Comparison of ENCODE assay signal across 21 cellular contexts in the genomic region with DNA sequence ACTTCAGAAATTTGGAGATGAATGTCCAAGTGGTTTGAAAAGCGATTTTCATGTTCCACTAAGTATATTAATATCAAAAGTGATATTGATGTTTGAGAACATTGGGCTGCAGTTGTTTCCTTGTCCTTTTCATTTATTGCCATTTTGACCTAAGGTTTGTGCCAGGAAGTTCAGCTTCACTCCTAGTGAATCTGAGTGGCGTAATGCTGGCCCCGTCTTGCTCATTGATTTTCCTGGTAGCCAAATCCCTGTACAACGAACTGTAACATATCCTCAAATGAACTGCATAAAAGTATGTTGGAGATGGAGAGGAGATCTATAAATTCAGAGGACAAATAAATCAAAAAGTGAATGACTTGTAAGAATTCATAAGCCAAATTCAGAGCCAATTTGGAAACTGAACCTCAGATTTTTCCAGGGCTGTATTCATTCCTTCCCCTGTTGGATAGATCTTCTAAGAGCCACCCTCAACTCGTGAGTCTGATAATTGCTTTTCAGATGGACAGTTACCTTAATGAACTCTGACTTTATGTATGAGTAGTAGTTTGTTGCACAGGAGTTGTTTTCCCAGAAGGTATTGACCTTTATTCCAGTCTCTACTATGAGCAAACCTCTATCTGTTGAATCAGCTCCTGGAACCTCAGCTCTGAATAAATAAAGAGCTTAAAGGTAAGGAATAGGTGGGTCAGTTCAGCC.
DNase-seq lines count a peak whose midpoint lies in the region; ATAC-seq, FAIRE-seq and TF ChIP-seq lines count a peak whose summit lies in the region.
"Had no signal": no experiment of that assay in that cellular context is flagged by ENCODE, and none has a peak within 500 bp of the region (broad histone marks: within the 10 kb centered on the region; RNA-seq: fewer than 3 reads in every experiment).

No MANE protein-coding gene starts in this region.

- H2AFZ ChIP-seq in HepG2 (ENCODE audit: low read length), result no peak overlapping the region
- H2AFZ ChIP-seq: GM23338 had no signal

- no peak for TF ChIP-seq POLR2A in HepG2 (IDR thresholded peaks at IDR 0.05; ENCODE audit: insufficient read depth in 1 of 2, low read depth in 2 of 2, low read length in 2 of 2)

- no peaks in the 10 kb centered on the region for H4K20me1 ChIP-seq in HepG2 (ENCODE audit: insufficient read depth, low read length)

- TF ChIP-seq CTCF in D721Med (IDR thresholded peaks at IDR 0.05; ENCODE audit: insufficient read depth, missing control alignments) (no peak), WERI-Rb-1 (IDR thresholded peaks at IDR 0.05; ENCODE audit: low read depth, low read length) (no peak), HepG2 (CRISPR knock-in tag; IDR thresholded peaks at IDR 0.05) (no peak)
- no peak for TF ChIP-seq CTCF in CD8-positive, alpha-beta T cell (IDR thresholded peaks at IDR 0.05)

- no peak for TF ChIP-seq RAD21 in HepG2 (CRISPR knock-in tag; IDR thresholded peaks at IDR 0.05)

- 0 out of 2 replicates have a peak overlapping the region, but pooled peaks have one; percentile 15 for H3K9ac ChIP-seq in HepG2 (ENCODE audit: insufficient read depth, low read depth, low read length)
- H3K9ac ChIP-seq: BLaER1 treated with 17β-estradiol and CSF1 and Interleukin-3, amounts not matched to agents 10 nM and 100 nM had no signal

- POLR2A ChIA-PET in HepG2 (lab: Yijun Ruan, JAX), result interaction anchor here (0.6 to 3.4 kb wide), 4 partner anchors 25 to 99 kb away, joined by 3 to 25 read pairs (median 4); a partner anchor contains a TSS
- POLR2A ChIA-PET in CD8-positive, alpha-beta T cell (lab: Charles Lee), result no interaction called here

- no peaks in the 10 kb centered on the region for H3K27me3 Mint-ChIP-seq in stimulated activated naive B cell treated with anti-CD40 and anti-IgM and Interleukin-4, amounts not matched to agents 10 μg/mL and 1 μg/mL and 100 μg/mL, for 72 hours
- no peaks in the 10 kb centered on the region for H3K27me3 Mint-ChIP-seq in CD8-positive, alpha-beta T cell (ENCODE audit: low read depth)

- peaks cover 38 to 73% of the 10 kb centered on the region in 2 donors for H3K4me1 Mint-ChIP-seq in stimulated activated naive B cell treated with anti-CD40 and anti-IgM and Interleukin-4, amounts not matched to agents 10 μg/mL and 1 μg/mL and 100 μg/mL, for 72 hours
- peaks cover 15% of the 10 kb centered on the region for H3K4me1 Mint-ChIP-seq in CD8-positive, alpha-beta T cell (ENCODE audit: low read depth)

- no peaks in the 10 kb centered on the region for H3K79me2 ChIP-seq in HepG2 (ENCODE audit: insufficient read depth, low read length)

- H3K36me3 ChIP-seq in WERI-Rb-1 (no peaks in the 10 kb centered on the region), HepG2 (replicated peaks in 1 of 2; ENCODE audit: control insufficient read depth in 1 of 2, insufficient read depth in 2 of 2, low read length in 2 of 2) (no peaks in the 10 kb centered on the region)
- no peaks in the 10 kb centered on the region for H3K36me3 ChIP-seq in CD8-positive, alpha-beta T cell (ENCODE audit: insufficient read depth, low read length)
- H3K36me3 ChIP-seq: MG63 had no signal

- in situ Hi-C loops in HepG2 (cut with HindIII; ENCODE audit: extremely low pct_ligation_motif_present, low pct_unique_long_range_greater_than_20kb), result loop anchor here (5.0 kb wide), 1 partner anchor 69 kb away; no protein-coding TSS in a partner anchor

- peaks cover 67% of the 10 kb centered on the region for H3K4me1 ChIP-seq in HepG2 (ENCODE audit: insufficient read depth, low read length)
- no peaks in the 10 kb centered on the region for H3K4me1 ChIP-seq in CD8-positive, alpha-beta T cell (ENCODE audit: insufficient read depth, low read length)
- H3K4me1 ChIP-seq: BLaER1 treated with 17β-estradiol and CSF1 and Interleukin-3, amounts not matched to agents 10 nM and 100 nM had no signal

- intact Hi-C loops in HepG2 (cut with micrococcal nuclease; ENCODE audit: unreplicated experiment), result no loop called here
- intact Hi-C loops in CD8-positive, alpha-beta T cell (cut with DNase I, micrococcal nuclease), result no loop called here

- peak; percentile 32 for FAIRE-seq in D721Med (lab: Jason Lieb, UNC)
- FAIRE-seq in HepG2 (lab: Jason Lieb, UNC), result peak; percentile 81
- no peak for FAIRE-seq in RCC 7860 (lab: Jason Lieb, UNC)
- FAIRE-seq: A204.1, GM12892 had no signal

- H3K9me3 Mint-ChIP-seq in stimulated activated naive B cell treated with anti-CD40 and anti-IgM and Interleukin-4, amounts not matched to agents 10 μg/mL and 1 μg/mL and 100 μg/mL, for 72 hours, result no peaks in the 10 kb centered on the region
- no peaks in the 10 kb centered on the region for H3K9me3 Mint-ChIP-seq in CD8-positive, alpha-beta T cell
- H3K9me3 Mint-ChIP-seq: GM23338 had no signal

- peaks cover 22 to 41% of the 10 kb centered on the region in 2 donors for H3K36me3 Mint-ChIP-seq in stimulated activated naive B cell treated with anti-CD40 and anti-IgM and Interleukin-4, amounts not matched to agents 10 μg/mL and 1 μg/mL and 100 μg/mL, for 72 hours
- no peaks in the 10 kb centered on the region for H3K36me3 Mint-ChIP-seq in CD8-positive, alpha-beta T cell

- H3K27me3 ChIP-seq in WERI-Rb-1 (ENCODE audit: insufficient read depth, low read depth, severe bottlenecking) (no peaks in the 10 kb centered on the region), HepG2 (ENCODE audit: control insufficient read depth in 1 of 2, insufficient read depth in 2 of 2, low read length in 2 of 2) (no peaks in the 10 kb centered on the region)
- no peaks in the 10 kb centered on the region for H3K27me3 ChIP-seq in CD8-positive, alpha-beta T cell (ENCODE audit: insufficient read depth, low read length)
- H3K27me3 ChIP-seq: BLaER1 treated with 17β-estradiol and CSF1 and Interleukin-3, amounts not matched to agents 10 nM and 100 nM; MG63 had no signal

- H3K27ac Mint-ChIP-seq in stimulated activated naive B cell treated with anti-CD40 and anti-IgM and Interleukin-4, amounts not matched to agents 10 μg/mL and 1 μg/mL and 100 μg/mL, for 72 hours, result peak overlapping the region; percentile 0
- H3K27ac Mint-ChIP-seq in CD8-positive, alpha-beta T cell, result no peak overlapping the region
- H3K27ac Mint-ChIP-seq: GM23338 had no signal

- H3K4me2 ChIP-seq in HepG2 (ENCODE audit: low read depth, low read length), result peak overlapping the region; percentile 57
- H3K4me2 ChIP-seq: BLaER1 treated with 17β-estradiol and CSF1 and Interleukin-3, amounts not matched to agents 10 nM and 100 nM; GM23338 had no signal

- no peaks in the 10 kb centered on the region for H3K9me3 ChIP-seq in WERI-Rb-1 (ENCODE audit: severe bottlenecking)
- H3K9me3 ChIP-seq in HepG2 (ENCODE audit: low read length), result no peaks in the 10 kb centered on the region
- H3K9me3 ChIP-seq in CD8-positive, alpha-beta T cell (ENCODE audit: low read length), result no peaks in the 10 kb centered on the region
- H3K9me3 ChIP-seq: BLaER1 treated with 17β-estradiol and CSF1 and Interleukin-3, amounts not matched to agents 10 nM and 100 nM; MG63 had no signal

- H3K27ac ChIP-seq in WERI-Rb-1, result peak overlapping the region; percentile 30; the same call in 1 of the 2 replicates
- peak overlapping the region; percentile 68 for H3K27ac ChIP-seq in HepG2 (ENCODE audit: extremely low read length, insufficient read depth, low read length)
- no peak overlapping the region for H3K27ac ChIP-seq in CD8-positive, alpha-beta T cell (ENCODE audit: low read depth, low read length)
- H3K27ac ChIP-seq: BLaER1 treated with 17β-estradiol and CSF1 and Interleukin-3, amounts not matched to agents 10 nM and 100 nM had no signal

- CTCF ChIA-PET in HepG2 (lab: Yijun Ruan, JAX; ENCODE audit: low intra/inter-chr PET ratio, low total read pairs), result no interaction called here
- CTCF ChIA-PET in CD8-positive, alpha-beta T cell (lab: Charles Lee), result no interaction called here

- H3K4me3 ChIP-seq in WERI-Rb-1 (ENCODE audit: low read depth, low read length), result no peak overlapping the region
- H3K4me3 ChIP-seq in HepG2 (replicated peaks in 1 of 3; ENCODE audit: insufficient read depth in 1 of 3, low read depth in 2 of 3, low read length in 3 of 3), result peak overlapping the region in 1 of 3 experiments; percentile 32; a peak in 2 of 6 replicates
- H3K4me3 ChIP-seq in CD8-positive, alpha-beta T cell (ENCODE audit: low read depth, low read length), result no peak overlapping the region
- H3K4me3 ChIP-seq: BLaER1 treated with 17β-estradiol and CSF1 and Interleukin-3, amounts not matched to agents 10 nM and 100 nM; GM23338; MG63 had no signal

- 21% methylated on average over 5 of the region's 5 CpGs for WGBS in HepG2 (ENCODE audit: low lambda C conversion rate)

- TF ChIP-seq EP300 in HepG2 (IDR thresholded peaks at IDR 0.05; ENCODE audit: low read depth in 2 of 2, low read length in 2 of 2), result peak in 1 of 2 experiments; percentile 78; a peak in 2 of 4 replicates
- TF ChIP-seq EP300 in HepG2 (CRISPR knock-in tag; IDR thresholded peaks at IDR 0.05; ENCODE audit: borderline replicate concordance), result no peak

- ATAC-seq in HepG2, result peak; percentile 86
- ATAC-seq in stimulated activated naive B cell treated with anti-CD40 and anti-IgM and Interleukin-4, amounts not matched to agents 10 μg/mL and 1 μg/mL and 100 μg/mL, for 72 hours (replicated peaks), result no peak
- no peak for ATAC-seq in CD8-positive, alpha-beta T cell
- ATAC-seq: GM23338, HCT116 had no signal

- no TSS peak for BruUV-seq in HepG2 (replicated peaks; lab: Mats Ljungman, UMichigan)

- H3K4me3 Mint-ChIP-seq in stimulated activated naive B cell treated with anti-CD40 and anti-IgM and Interleukin-4, amounts not matched to agents 10 μg/mL and 1 μg/mL and 100 μg/mL, for 72 hours, result no peak overlapping the region
- H3K4me3 Mint-ChIP-seq in CD8-positive, alpha-beta T cell, result no peak overlapping the region
- H3K4me3 Mint-ChIP-seq: GM23338 had no signal

- DNase-seq in D721Med (ENCODE audit: insufficient read length, low spot score) (no peak), WERI-Rb-1 (no peak), HepG2 (ENCODE audit: low spot score) (peak; percentile 85), anterior cingulate cortex (lab: John Stamatoyannopoulos, UW) (no peak), RCC 7860 (ENCODE audit: low spot score) (no peak), NCI-H774 (lab: John Stamatoyannopoulos, UW) (no peak)
- DNase-seq in stimulated activated naive B cell treated with anti-CD40 and anti-IgM and Interleukin-4, amounts not matched to agents 10 μg/mL and 1 μg/mL and 100 μg/mL, for 72 hours, result no peak
- DNase-seq in CD8-positive, alpha-beta T cell, result no peak
- DNase-seq: DMS 273 treated with DMSO at 0.1 percent for 48 hours, GF-D8, KG1, MG63, NCI-H1092 treated with DMSO at 0.1 percent for 48 hours, NCI-H2081 treated with DMSO at 0.1 percent for 48 hours, NCI-H510A, SHP77 treated with DMSO at 0.1 percent for 48 hours had no signal

TF ChIP-seq in HepG2, 621 proteins besides CTCF, POLR2A, EP300 and RAD21 (continues in another document):
- TF ChIP-seq BCL6 (CRISPR knock-in tag; IDR thresholded peaks at IDR 0.05) (peak; percentile 45; the same call in 1 of the 2 replicates), FOXJ3 (CRISPR knock-in tag; IDR thresholded peaks at IDR 0.05; ENCODE audit: borderline replicate concordance) (no peak), ZNF713 (CRISPR knock-in tag; IDR thresholded peaks at IDR 0.05) (no peak), ZNF337 (CRISPR knock-in tag; IDR thresholded peaks at IDR 0.05; ENCODE audit: borderline replicate concordance, low read depth) (no peak)
